30 cellular contexts compared by ENCODE assay signal in the genomic region with DNA sequence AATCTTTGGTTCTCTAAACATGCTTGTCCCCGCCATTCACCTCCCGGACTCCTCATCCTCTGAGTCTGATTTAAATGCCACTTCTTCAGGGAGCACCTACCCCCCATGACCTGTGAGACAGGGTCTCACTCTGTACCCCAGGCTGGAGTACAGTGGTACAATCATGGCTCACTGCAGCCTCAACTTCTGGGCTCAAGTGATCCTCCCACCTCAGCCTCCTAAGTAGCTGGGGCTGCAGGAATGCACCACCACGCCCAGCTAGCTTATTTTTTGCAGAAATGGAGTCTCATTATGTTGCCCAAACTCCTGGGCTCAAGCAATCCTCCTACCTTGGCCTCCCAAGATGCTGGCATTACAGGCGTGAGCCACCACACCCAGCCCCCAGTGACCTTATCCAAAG. TPM values are rescaled to one million over a fixed set of nuclear protein-coding genes. Genes with fewer than 3 reads are reported as not detected.
DNase-seq lines count a peak whose midpoint lies in the region; ATAC-seq, FAIRE-seq and TF ChIP-seq lines count a peak whose summit lies in the region.
"Had no signal": no experiment of that assay in that cellular context is flagged by ENCODE, and none has a peak within 500 bp of the region (broad histone marks: within the 10 kb centered on the region; RNA-seq: fewer than 3 reads in every experiment).

No MANE protein-coding gene starts in this region.

- H2BK12ac ChIP-seq in neuronal stem cell (ENCODE audit: low read length) = no peak overlapping the region

- H4K5ac ChIP-seq in mesendoderm (ENCODE audit: low read length) = no peak overlapping the region

- H3K4ac ChIP-seq in mesendoderm (ENCODE audit: low read depth, low read length) (no peak overlapping the region), neuronal stem cell (ENCODE audit: low read length) (no peak overlapping the region)

- H3K56ac ChIP-seq in mesendoderm (ENCODE audit: low read length) = no peak overlapping the region

- CTCF ChIA-PET in HepG2 (lab: Yijun Ruan, JAX; ENCODE audit: low intra/inter-chr PET ratio, low total read pairs) = no interaction called here

- H3K23ac ChIP-seq in mesendoderm (ENCODE audit: low read length) = peak overlapping the region; percentile 24
- no peak overlapping the region for H3K23ac ChIP-seq in neuronal stem cell (ENCODE audit: low read depth, low read length, poor library complexity)

- H3K4me1 ChIP-seq in HepG2 (ENCODE audit: insufficient read depth, low read length) (peaks cover 77% of the 10 kb centered on the region), right lobe of liver (peaks cover 1 to 19% (median 9%) of the 10 kb centered on the region in 4 donors), mesendoderm (ENCODE audit: control insufficient read depth, low read depth, low read length) (no peaks in the 10 kb centered on the region), neuronal stem cell (ENCODE audit: control insufficient read depth in 2 of 2, insufficient read depth in 1 of 2, low read depth in 1 of 2, low read length in 2 of 2) (peaks cover 0 to 3% of the 10 kb centered on the region in 2 donors)

- TF ChIP-seq EP300 in HepG2 (IDR thresholded peaks at IDR 0.05; ENCODE audit: low read depth in 2 of 2, low read length in 2 of 2) = no peak
- TF ChIP-seq EP300 in HepG2 (CRISPR knock-in tag; IDR thresholded peaks at IDR 0.05; ENCODE audit: borderline replicate concordance) = no peak

- H3K79me2 ChIP-seq in HepG2 (ENCODE audit: insufficient read depth, low read length) (no peaks in the 10 kb centered on the region), mesendoderm (ENCODE audit: control insufficient read depth, insufficient read depth, low read length) (no peaks in the 10 kb centered on the region)

- no peak for FAIRE-seq in HepG2 (lab: Jason Lieb, UNC)
- FAIRE-seq: A204.1, GM12878, GM12892, GM18507 had no signal

- in situ Hi-C loops in HepG2 (cut with HindIII; ENCODE audit: extremely low pct_ligation_motif_present, low pct_unique_long_range_greater_than_20kb) = no loop called here

- intact Hi-C loops in HepG2 (cut with micrococcal nuclease; ENCODE audit: unreplicated experiment) (no loop called here), right lobe of liver (cut with DNase I) (no loop called here)

- no peak for TF ChIP-seq CTCF in HepG2 (CRISPR knock-in tag; IDR thresholded peaks at IDR 0.05)
- TF ChIP-seq CTCF in right lobe of liver (IDR thresholded peaks at IDR 0.05) = no peak

- no peak for DNase-seq in HepG2 (ENCODE audit: low spot score)
- DNase-seq in right lobe of liver = no peak
- DNase-seq in mesendoderm = no peak
- DNase-seq in neuronal stem cell (ENCODE audit: low spot score) = no peak
- no peak for DNase-seq in stimulated activated CD4-positive, alpha-beta T cell treated with anti-CD3 and anti-CD28 coated beads, Interleukin-12 subunit alpha, Interleukin-12 subunit beta, amount 100 ng/mL, for 4 hours
- DNase-seq: ACHN; BE2C; C1 segment of cervical spinal cord; CD4-positive, alpha-beta memory T cell; CD4-positive, CD25-positive, alpha-beta regulatory T cell; CD8-positive, alpha-beta memory T cell; COR-L47; DMS 273 treated with DMSO at 0.1 percent for 48 hours; DMS153; DMS53; DMS79; DND-41; EL; GDM1 had no signal

- H3K79me1 ChIP-seq in mesendoderm (ENCODE audit: low read length) (no peaks in the 10 kb centered on the region), neuronal stem cell (ENCODE audit: low read depth, low read length) (no peaks in the 10 kb centered on the region)

- TF ChIP-seq POLR2A in HepG2 (IDR thresholded peaks at IDR 0.05; ENCODE audit: insufficient read depth in 1 of 2, low read depth in 2 of 2, low read length in 2 of 2) (no peak), right lobe of liver (IDR thresholded peaks at IDR 0.05) (no peak)

- H2BK5ac ChIP-seq in mesendoderm (ENCODE audit: low read length) (no peak overlapping the region), neuronal stem cell (ENCODE audit: low read length) (no peak overlapping the region)

- H4K20me1 ChIP-seq in HepG2 (ENCODE audit: insufficient read depth, low read length) = no peaks in the 10 kb centered on the region
- H4K20me1 ChIP-seq: BLaER1 had no signal

- H3K9ac ChIP-seq in HepG2 (ENCODE audit: insufficient read depth, low read depth, low read length) (no peak overlapping the region), mesendoderm (ENCODE audit: low read length) (no peak overlapping the region), neuronal stem cell (ENCODE audit: low read depth, low read length, poor library complexity) (no peak overlapping the region)
- H3K9ac ChIP-seq: BLaER1 had no signal

- H4K8ac ChIP-seq in mesendoderm (ENCODE audit: low read depth, low read length) (no peak overlapping the region), neuronal stem cell (ENCODE audit: low read depth, low read length) (no peak overlapping the region)

- H4K91ac ChIP-seq in neuronal stem cell (ENCODE audit: low read depth, low read length, poor library complexity) = no peak overlapping the region

- H2BK15ac ChIP-seq in mesendoderm (replicated peaks; ENCODE audit: low read depth) = no peak overlapping the region
- H2BK15ac ChIP-seq in neuronal stem cell (ENCODE audit: low read length) = no peak overlapping the region

- no peak overlapping the region for H2BK120ac ChIP-seq in mesendoderm (ENCODE audit: low read depth, low read length)
- no peak overlapping the region for H2BK120ac ChIP-seq in neuronal stem cell (ENCODE audit: low read depth, low read length)

- POLR2A ChIA-PET in HepG2 (lab: Yijun Ruan, JAX) = interaction anchor here (0.7 to 2.2 kb wide), 2 partner anchors 12 to 36 kb away, joined by 3 to 8 read pairs; partner anchors contain the start of gene CPSF4L

- no peak overlapping the region for H2AFZ ChIP-seq in HepG2 (ENCODE audit: low read length)
- H2AFZ ChIP-seq in neuronal stem cell (ENCODE audit: low read length) = no peak overlapping the region

- H3K36me3 ChIP-seq in HepG2 (replicated peaks in 1 of 2; ENCODE audit: control insufficient read depth in 1 of 2, insufficient read depth in 2 of 2, low read length in 2 of 2) = no peaks in the 10 kb centered on the region
- H3K36me3 ChIP-seq in right lobe of liver = no peaks in the 10 kb centered on the region
- no peaks in the 10 kb centered on the region for H3K36me3 ChIP-seq in mesendoderm (ENCODE audit: control insufficient read depth, insufficient read depth, low read length)
- H3K36me3 ChIP-seq in neuronal stem cell (replicated peaks in 1 of 2; ENCODE audit: control insufficient read depth in 2 of 2, insufficient read depth in 2 of 2, low read length in 2 of 2) = no peaks in the 10 kb centered on the region
- H3K36me3 ChIP-seq: BE2C, BLaER1 had no signal

- H3K14ac ChIP-seq in neuronal stem cell (ENCODE audit: low read length) = no peak overlapping the region

- no TSS peak for BruUV-seq in HepG2 (replicated peaks; lab: Mats Ljungman, UMichigan)

- H2AK5ac ChIP-seq in mesendoderm (ENCODE audit: low read length) = no peak overlapping the region
- H2AK5ac ChIP-seq in neuronal stem cell (ENCODE audit: low read depth, low read length) = peak overlapping the region; percentile 22

- TF ChIP-seq RAD21 in HepG2 (CRISPR knock-in tag; IDR thresholded peaks at IDR 0.05) = no peak

- H3K4me2 ChIP-seq in HepG2 (ENCODE audit: low read depth, low read length) = no peak overlapping the region
- H3K4me2 ChIP-seq in mesendoderm (ENCODE audit: low read length) = no peak overlapping the region
- H3K4me2 ChIP-seq in neuronal stem cell (ENCODE audit: insufficient read depth, low read length, poor library complexity, severe bottlenecking) = no peak overlapping the region
- H3K4me2 ChIP-seq: BLaER1 had no signal

- ATAC-seq in HepG2 = no peak
- ATAC-seq in right lobe of liver = no peak
- ATAC-seq in GM21786 (IDR thresholded peaks at IDR 0.05; ENCODE audit: unreplicated experiment) = no peak
- ATAC-seq: GM12878 had no signal

- WGBS in HepG2 (ENCODE audit: low lambda C conversion rate) = 96% methylated on average over 4 of the region's 4 CpGs
- 97% methylated on average over 4 of the region's 4 CpGs for WGBS in right lobe of liver (ENCODE audit: insufficient coverage, low coverage, low lambda C conversion rate, missing lambda C conversion rate)
- WGBS in mesendoderm (ENCODE audit: extremely low coverage, insufficient coverage, low lambda C conversion rate) = no CpG with 5 or more reads among the region's 4 CpGs
- WGBS in neuronal stem cell (ENCODE audit: extremely low coverage in 2 of 2, insufficient read length in 2 of 2, insufficient replicate concordance in 1 of 2), 2 donors = no CpG with 5 or more reads among the region's 4 CpGs

- H3K4me3 ChIP-seq in HepG2 (replicated peaks in 1 of 3; ENCODE audit: insufficient read depth in 1 of 3, low read depth in 2 of 3, low read length in 3 of 3) (no peak overlapping the region), right lobe of liver (no peak overlapping the region), mesendoderm (ENCODE audit: low read length) (no peak overlapping the region), neuronal stem cell (ENCODE audit: low read length in 2 of 2) (no peak overlapping the region)
- H3K4me3 ChIP-seq: BLaER1, GM12878 had no signal

- H3K27me3 ChIP-seq in HepG2 (ENCODE audit: control insufficient read depth in 1 of 2, insufficient read depth in 2 of 2, low read length in 2 of 2) = no peaks in the 10 kb centered on the region
- no peaks in the 10 kb centered on the region for H3K27me3 ChIP-seq in right lobe of liver
- no peaks in the 10 kb centered on the region for H3K27me3 ChIP-seq in mesendoderm (ENCODE audit: insufficient read depth, low read length, poor library complexity)
- no peaks in the 10 kb centered on the region for H3K27me3 ChIP-seq in neuronal stem cell (ENCODE audit: control insufficient read depth in 3 of 3, insufficient read depth in 3 of 3, low read depth in 1 of 3, low read length in 3 of 3)
- H3K27me3 ChIP-seq: BE2C, BLaER1 had no signal

- H3K27ac ChIP-seq in HepG2 (ENCODE audit: extremely low read length, insufficient read depth, low read length) = peak overlapping the region; percentile 2
- no peak overlapping the region for H3K27ac ChIP-seq in right lobe of liver
- no peak overlapping the region for H3K27ac ChIP-seq in mesendoderm (ENCODE audit: low read depth, low read length)
- no peak overlapping the region for H3K27ac ChIP-seq in neuronal stem cell (replicated peaks; ENCODE audit: low read length)
- H3K27ac ChIP-seq: 22Rv1, BLaER1 had no signal

- H3K9me3 ChIP-seq in HepG2 (ENCODE audit: low read length) (0 out of 2 replicates have a peak, but pooled peaks cover 4% of the 10 kb centered on the region), right lobe of liver (no peaks in the 10 kb centered on the region), neuronal stem cell (replicated peaks in 1 of 2; ENCODE audit: control insufficient read depth in 2 of 2, insufficient read depth in 1 of 2, low read depth in 1 of 2, low read length in 2 of 2) (peaks cover 0 to 3% of the 10 kb centered on the region in 2 donors)
- H3K9me3 ChIP-seq: BE2C had no signal

- H3K18ac ChIP-seq in mesendoderm (ENCODE audit: low read length) = no peak overlapping the region
- H3K18ac ChIP-seq in neuronal stem cell (ENCODE audit: low read length) = no peak overlapping the region

RNA-seq across cellular contexts. Expression of gene CPSF4L, which starts 12.8 kb away (rescaled TPM):
- 0.73 and 0.94 TPM in 2 replicates for total RNA-seq in HepG2 (2016; rRNA removed; fragmentation: Illumina TruSeq; extraction: Trizol)
- total RNA-seq in HepG2 (2016; cell fraction: cytosol; rRNA removed; fragmentation: Illumina TruSeq; extraction: Trizol; ENCODE audit: low read depth) = 1.3 and 1.5 TPM in 2 replicates
- 0.76 and 1.1 TPM in 2 replicates for total RNA-seq in HepG2 (2016; cell fraction: insoluble cytoplasmic fraction; rRNA removed; fragmentation: Illumina TruSeq; extraction: Trizol)
- total RNA-seq in HepG2 (2016; cell fraction: membrane; rRNA removed; fragmentation: Illumina TruSeq; extraction: Trizol) = 1.3 and 1.5 TPM in 2 replicates
- total RNA-seq in HepG2 (2016; cell fraction: nucleus; rRNA removed; fragmentation: Illumina TruSeq; extraction: Trizol) = 0.99 and 1.5 TPM in 2 replicates
- polyA plus RNA-seq in HepG2 (2011; rRNA removed) = 1.2 and 1.6 TPM in 2 replicates
- 0.32 and 0.70 TPM in 2 replicates for polyA plus RNA-seq in HepG2 (2011; cell fraction: cytosol; rRNA removed)
- 0.21 TPM in 1 of 2 replicates, not detected in the other for polyA plus RNA-seq in HepG2 (2011; cell fraction: nucleus; rRNA removed)
- 0.25 and 0.48 TPM in 2 replicates for polyA plus RNA-seq in HepG2 (2012)
- 0.86 and 1.8 TPM in 2 replicates for polyA plus RNA-seq in HepG2 (2016; cell fraction: cytosol; fragmentation: Illumina TruSeq; extraction: Trizol; ENCODE audit: low read depth)
- 0.60 and 1.3 TPM in 2 replicates for polyA plus RNA-seq in HepG2 (2016; cell fraction: insoluble cytoplasmic fraction; fragmentation: Illumina TruSeq; extraction: Trizol; ENCODE audit: low read depth)
- 1.3 and 1.5 TPM in 2 replicates for polyA plus RNA-seq in HepG2 (2016; cell fraction: membrane; fragmentation: Illumina TruSeq; extraction: Trizol; ENCODE audit: low read depth)
- polyA plus RNA-seq in HepG2 (2016; cell fraction: nucleus; fragmentation: Illumina TruSeq; extraction: Trizol; ENCODE audit: insufficient read depth, low read depth) = not detected in 2 replicates
- polyA minus RNA-seq in HepG2 (2011; rRNA and poly(A)+ RNA removed; ENCODE audit: low replicate concordance) = 0.42 TPM in 1 of 2 replicates, not detected in the other
- not detected in 2 replicates for polyA minus RNA-seq in HepG2 (2011; cell fraction: cytosol; rRNA and poly(A)+ RNA removed)
- polyA minus RNA-seq in HepG2 (2011; cell fraction: nucleus; rRNA and poly(A)+ RNA removed) = 1.3 TPM in 1 of 2 replicates, not detected in the other
- total RNA-seq in right lobe of liver = not detected
- polyA plus RNA-seq in mesendoderm (2013, experiment 1 of 2) = 0.06 TPM
- not detected for polyA plus RNA-seq in mesendoderm (2013, experiment 2 of 2)
- polyA plus RNA-seq in neuronal stem cell (2013, experiment 1 of 2) = not detected
- not detected for polyA plus RNA-seq in neuronal stem cell (2013, experiment 2 of 2)
- total RNA-seq: A673; CD4-positive, alpha-beta memory T cell; CD4-positive, CD25-positive, alpha-beta regulatory T cell; CD8-positive, alpha-beta memory T cell; Daoy; GM12878 had no signal
- polyA plus RNA-seq: AG04450; CD14-positive monocyte; CD4-positive, alpha-beta memory T cell; CD4-positive, CD25-positive, alpha-beta regulatory T cell; CD8-positive, alpha-beta memory T cell; GM12878 had no signal

RNA-seq across cellular contexts. Expression of gene CDC42EP4, which starts 37.3 kb away (rescaled TPM):
- total RNA-seq in HepG2 (2016; rRNA removed; fragmentation: Illumina TruSeq; extraction: Trizol) (54.0 and 55.0 TPM in 2 replicates), right lobe of liver (10 to 100 TPM; 27.5 to 34.9 (median 30.9) TPM)
- total RNA-seq in HepG2 (2016; cell fraction: cytosol; rRNA removed; fragmentation: Illumina TruSeq; extraction: Trizol; ENCODE audit: low read depth) = 13.5 and 14.9 TPM in 2 replicates
- total RNA-seq in HepG2 (2016; cell fraction: insoluble cytoplasmic fraction; rRNA removed; fragmentation: Illumina TruSeq; extraction: Trizol) = 45.9 and 55.1 TPM in 2 replicates
- total RNA-seq in HepG2 (2016; cell fraction: membrane; rRNA removed; fragmentation: Illumina TruSeq; extraction: Trizol) = 45.7 and 51.9 TPM in 2 replicates
- total RNA-seq in HepG2 (2016; cell fraction: nucleus; rRNA removed; fragmentation: Illumina TruSeq; extraction: Trizol) = 34.9 and 36.1 TPM in 2 replicates
- polyA plus RNA-seq in HepG2 (2011; rRNA removed) = 19.0 and 21.7 TPM in 2 replicates
- 16.2 and 20.1 TPM in 2 replicates for polyA plus RNA-seq in HepG2 (2011; cell fraction: cytosol; rRNA removed)
- polyA plus RNA-seq in HepG2 (2011; cell fraction: nucleus; rRNA removed) = 18.6 and 24.3 TPM in 2 replicates
- polyA plus RNA-seq in HepG2 (2012) = 18.4 and 22.4 TPM in 2 replicates
- polyA plus RNA-seq in HepG2 (2016; cell fraction: cytosol; fragmentation: Illumina TruSeq; extraction: Trizol; ENCODE audit: low read depth) = 11.7 and 14.2 TPM in 2 replicates
- polyA plus RNA-seq in HepG2 (2016; cell fraction: insoluble cytoplasmic fraction; fragmentation: Illumina TruSeq; extraction: Trizol; ENCODE audit: low read depth) = 58.7 and 66.8 TPM in 2 replicates
- 37.7 and 41.8 TPM in 2 replicates for polyA plus RNA-seq in HepG2 (2016; cell fraction: membrane; fragmentation: Illumina TruSeq; extraction: Trizol; ENCODE audit: low read depth)
- 41.4 and 43.9 TPM in 2 replicates for polyA plus RNA-seq in HepG2 (2016; cell fraction: nucleus; fragmentation: Illumina TruSeq; extraction: Trizol; ENCODE audit: insufficient read depth, low read depth)
- 68.4 and 91.9 TPM in 2 replicates for polyA minus RNA-seq in HepG2 (2011; rRNA and poly(A)+ RNA removed; ENCODE audit: low replicate concordance)
- 25.3 and 26.4 TPM in 2 replicates for polyA minus RNA-seq in HepG2 (2011; cell fraction: cytosol; rRNA and poly(A)+ RNA removed)
- polyA minus RNA-seq in HepG2 (2011; cell fraction: nucleus; rRNA and poly(A)+ RNA removed) = 32.3 and 36.9 TPM in 2 replicates
- 5.7 TPM for polyA plus RNA-seq in mesendoderm (2013, experiment 1 of 2)
- 5.1 TPM for polyA plus RNA-seq in mesendoderm (2013, experiment 2 of 2)
- 23.5 TPM for polyA plus RNA-seq in neuronal stem cell (2013, experiment 1 of 2)
- 23.9 TPM for polyA plus RNA-seq in neuronal stem cell (2013, experiment 2 of 2)
